In the genomic region with DNA sequence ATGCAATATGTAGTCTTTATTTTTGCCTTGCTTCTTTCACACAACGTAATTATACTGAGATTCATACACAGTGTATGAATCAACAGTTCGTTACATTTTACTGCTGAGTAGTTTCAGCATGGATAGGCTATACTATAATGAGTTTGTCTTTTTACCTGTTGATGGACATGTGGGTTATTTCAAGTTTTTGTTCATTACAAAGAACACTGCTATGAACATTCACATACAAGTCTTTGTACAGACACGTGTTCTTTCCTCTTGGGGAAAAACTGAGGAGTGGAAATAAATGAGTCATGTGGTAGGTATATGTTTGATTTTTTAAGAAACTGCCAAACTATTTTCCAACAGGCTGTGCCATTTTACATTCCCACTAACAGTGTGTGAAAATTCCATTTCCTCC, we compare ENCODE assay signal across 17 cellular contexts. TPM values are rescaled to one million over a fixed set of nuclear protein-coding genes. Genes with fewer than 3 reads are reported as not detected.
DNase-seq lines count a peak whose midpoint lies in the region; ATAC-seq and TF ChIP-seq lines count a peak whose summit lies in the region.
"Had no signal": no experiment of that assay in that cellular context is flagged by ENCODE, and none has a peak within 500 bp of the region (broad histone marks: within the 10 kb centered on the region; RNA-seq: fewer than 3 reads in every experiment).

No MANE protein-coding gene starts in this region.

- TF ChIP-seq CTCF in fibroblast of mammary gland (conservative IDR thresholded peaks at IDR 0.05; ENCODE audit: control insufficient read depth, insufficient read depth, low read depth, low read length) = no peak
- no peak for TF ChIP-seq CTCF in upper lobe of right lung (IDR thresholded peaks at IDR 0.05)

- in situ Hi-C loops in HAP-1 (cut with MboI; ENCODE audit: low sequenced_read_pairs) = no loop called here

- intact Hi-C loops in upper lobe of right lung (cut with DNase I) = no loop called here

- no peaks in the 10 kb centered on the region for H3K9me3 ChIP-seq in HAP-1
- H3K9me3 ChIP-seq in upper lobe of right lung = no peaks in the 10 kb centered on the region

- H3K36me3 ChIP-seq in HAP-1 (replicated peaks) (no peaks in the 10 kb centered on the region), upper lobe of right lung (no peaks in the 10 kb centered on the region)

- H3K27ac ChIP-seq in upper lobe of right lung = no peak overlapping the region

- DNase-seq in EH (ENCODE audit: low read depth) = peak; percentile 2
- peak; percentile 16 for DNase-seq in astrocyte of the hippocampus (ENCODE audit: low read depth, low spot score)
- peak; percentile 22 for DNase-seq in fibroblast of mammary gland (ENCODE audit: low read depth)
- peak; percentile 27 for DNase-seq in iris pigment epithelial cell (ENCODE audit: low read depth)
- no peak for DNase-seq in HAP-1 (ENCODE audit: low spot score in 2 of 2)
- DNase-seq in upper lobe of right lung = no peak
- DNase-seq: ACHN; C1 segment of cervical spinal cord; Calu3; CD4-positive, alpha-beta T cell; DMS 273 treated with DMSO at 0.1 percent for 48 hours had no signal

- H3K4me1 ChIP-seq in HAP-1 (peaks cover 9% of the 10 kb centered on the region), upper lobe of right lung (no peaks in the 10 kb centered on the region)

- H3K4me3 ChIP-seq in fibroblast of mammary gland (ENCODE audit: control insufficient read depth, low read depth, low read length) (no peak overlapping the region), HAP-1 (no peak overlapping the region), upper lobe of right lung (no peak overlapping the region)

- H3K27me3 ChIP-seq in HAP-1 (ENCODE audit: low read depth) = no peaks in the 10 kb centered on the region
- H3K27me3 ChIP-seq in upper lobe of right lung = no peaks in the 10 kb centered on the region

- ATAC-seq in upper lobe of right lung (no peak), HG03354 (IDR thresholded peaks at IDR 0.05; ENCODE audit: poor library complexity, severe bottlenecking, unreplicated experiment) (no peak), HG02763 (IDR thresholded peaks at IDR 0.05; ENCODE audit: unreplicated experiment) (no peak)
- ATAC-seq: HCT116, HepG2 had no signal

RNA-seq across cellular contexts. Expression of a gene that starts 35.1 kb away (rescaled TPM):
- 0.69 TPM for total RNA-seq in upper lobe of right lung
- total RNA-seq: A172; CD4-positive, alpha-beta T cell; G401; HepG2 had no signal

Comparison
In these comparisons a context has a peak if more than half of its experiments do, and no peak if none do; other contexts are left out.
1. DNase-seq: peak in EH (single experiment), astrocyte of the hippocampus (single experiment), fibroblast of mammary gland (single experiment) and iris pigment epithelial cell (single experiment); none in HAP-1 (0 of 2) and upper lobe of right lung (single experiment).